ENCODE assay signal across 1 cellular context in genomic region chr6:149182262-149182661, GRCh38.
TF ChIP-seq lines count a peak whose summit lies in the region.

No MANE protein-coding gene starts in this region.

TF ChIP-seq in GM23338, 12 proteins besides CTCF, POLR2A, EP300 and RAD21:
- TF ChIP-seq ZNF462 (CRISPR knock-in tag; IDR thresholded peaks at IDR 0.05) (no peak), ETS1 (IDR thresholded peaks at IDR 0.05) (no peak), ZNF331 (CRISPR knock-in tag; IDR thresholded peaks at IDR 0.05; ENCODE audit: low read depth) (no peak), ZNF114 (CRISPR knock-in tag; IDR thresholded peaks at IDR 0.05) (no peak), NANOG (IDR thresholded peaks at IDR 0.05; ENCODE audit: borderline replicate concordance) (no peak), REST (IDR thresholded peaks at IDR 0.05; ENCODE audit: unreplicated experiment) (no peak), CREB1 (CRISPR knock-in tag; IDR thresholded peaks at IDR 0.05; ENCODE audit: low read depth) (no peak), JUNB (IDR thresholded peaks at IDR 0.05; ENCODE audit: unreplicated experiment) (no peak), STAT1 (IDR thresholded peaks at IDR 0.05; ENCODE audit: unreplicated experiment) (no peak), POLR2AphosphoS5 (IDR thresholded peaks at IDR 0.05; ENCODE audit: low read depth) (no peak), EZH2phosphoT487 (IDR thresholded peaks at IDR 0.05; ENCODE audit: unreplicated experiment) (no peak), EZH2 (IDR thresholded peaks at IDR 0.05; ENCODE audit: low read depth, unreplicated experiment) (no peak)
